Comparison of ENCODE assay signal across 8 cellular contexts in the genomic region with DNA sequence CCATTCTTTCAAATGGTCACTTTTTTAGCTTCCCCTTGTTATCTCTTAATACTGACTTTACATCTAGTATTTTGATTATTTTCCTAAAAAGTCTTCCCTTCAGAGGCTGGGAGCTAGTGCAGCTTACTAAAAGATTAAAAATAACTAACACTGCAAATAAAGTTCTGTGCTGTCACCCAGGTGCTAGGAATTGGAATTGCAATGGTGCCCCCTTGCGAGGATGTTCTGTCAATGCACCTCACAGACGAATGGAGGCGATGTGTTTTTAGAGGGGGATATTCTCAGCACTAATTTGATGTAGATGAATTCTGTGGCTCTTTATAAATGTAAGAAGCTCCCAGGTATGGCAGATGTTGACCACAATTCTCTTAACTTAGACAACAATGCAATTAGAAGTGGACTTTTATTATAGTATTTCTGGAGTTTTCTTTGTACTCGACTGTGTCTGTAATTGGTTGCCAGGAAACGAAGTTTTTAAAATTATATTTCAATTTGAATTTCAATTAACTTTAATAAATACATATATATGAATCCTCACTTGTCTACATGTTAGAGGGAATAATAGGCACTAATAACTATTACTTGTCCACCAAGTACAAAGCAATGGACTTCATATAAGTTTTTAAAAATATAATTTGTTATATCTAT. TPM values are rescaled to one million over a fixed set of nuclear protein-coding genes. Genes with fewer than 3 reads are reported as not detected.
DNase-seq lines count a peak whose midpoint lies in the region; ATAC-seq and TF ChIP-seq lines count a peak whose summit lies in the region.

No MANE protein-coding gene starts in this region.

- H3K36me3 ChIP-seq in H7 (replicated peaks; ENCODE audit: control insufficient read depth, insufficient read depth, low read length) = no peaks in the 10 kb centered on the region
- H3K36me3 ChIP-seq in lung (ENCODE audit: control insufficient read depth in 2 of 2, insufficient read depth in 2 of 2, low read length in 2 of 2) = no peaks in the 10 kb centered on the region

- H3K9me3 ChIP-seq in lung (ENCODE audit: control insufficient read depth in 2 of 2, insufficient read depth in 1 of 2, low read length in 1 of 2) = no peaks in the 10 kb centered on the region

- H3K4me3 ChIP-seq in H7 (ENCODE audit: insufficient read depth, low read depth, low read length) (no peak overlapping the region), lung (no peak overlapping the region)

- 33 to 35% methylated on average over 5 of the region's 5 CpGs for WGBS in lung, 2 donors

- H3K27me3 ChIP-seq in H7 (ENCODE audit: control insufficient read depth, insufficient read depth, low read length) (no peaks in the 10 kb centered on the region), lung (ENCODE audit: control insufficient read depth, insufficient read depth) (no peaks in the 10 kb centered on the region)

- no peak overlapping the region for H3K27ac ChIP-seq in lung (ENCODE audit: low read depth in 1 of 2, low read length in 1 of 2)

- H3K4me1 ChIP-seq in lung (ENCODE audit: control insufficient read depth in 2 of 2, insufficient read depth in 2 of 2, low read length in 2 of 2) = no peaks in the 10 kb centered on the region

- peak; percentile 11 for TF ChIP-seq CTCF in lung (IDR thresholded peaks at IDR 0.05; ENCODE audit: control extremely low read depth, extremely low read depth)

- ATAC-seq in lung (ENCODE audit: insufficient read depth, low FRiP score) = no peak

- DNase-seq in NCI-H748 (lab: John Stamatoyannopoulos, UW; ENCODE audit: unreplicated experiment) = peak; percentile 17
- no peak for DNase-seq in NCI-H748 treated with DMSO at 0.1 percent for 48 hours (lab: John Stamatoyannopoulos, UW)
- DNase-seq in H7 = peak; percentile 56
- peak; percentile 26 for DNase-seq in M059J (ENCODE audit: low read depth)
- peak; percentile 10 for DNase-seq in activated CD4-positive, CD25-positive, alpha-beta regulatory T cell treated with anti-CD3 and anti-CD28 coated beads, Interleukin-2, amount 50 U/mL, for 16 hours (ENCODE audit: low read depth, low spot score)
- peak; percentile 67 for DNase-seq in dermis blood vessel endothelial cell
- no peak for DNase-seq in lung (ENCODE audit: low spot score)
- peak; percentile 60 for DNase-seq in stimulated activated CD8-positive, alpha-beta memory T cell treated with anti-CD3 and anti-CD28 coated beads, Interleukin-4, amount 100 ng/mL, for 48 hours

RNA-seq across cellular contexts. Expression of gene SMIM31, which starts 22.0 kb away (rescaled TPM):
- total RNA-seq in H7 (2014; rRNA removed; shearing (Covaris generic)) = not detected in 2 replicates
- total RNA-seq in M059J (2014; rRNA removed; shearing (Covaris generic)) = not detected in 2 replicates
- total RNA-seq in dermis blood vessel endothelial cell (not detected in 2 replicates), lung (1 to 10 TPM; 2.3 to 3.8 TPM)
- polyA plus RNA-seq in lung = 1 to 10 TPM; 1.0 to 2.3 TPM

Comparison
In these comparisons a context has a peak if more than half of its experiments do, and no peak if none do; other contexts are left out.
1. DNase-seq: peak in NCI-H748 (single experiment), H7 (single experiment), M059J (single experiment), activated CD4-positive, CD25-positive, alpha-beta regulatory T cell treated with anti-CD3 and anti-CD28 coated beads, Interleukin-2, amount 50 U/mL, for 16 hours (single experiment), dermis blood vessel endothelial cell (single experiment) and stimulated activated CD8-positive, alpha-beta memory T cell treated with anti-CD3 and anti-CD28 coated beads, Interleukin-4, amount 100 ng/mL, for 48 hours (single experiment); none in NCI-H748 treated with DMSO at 0.1 percent for 48 hours (single experiment) and lung (single experiment).